Comparison of ENCODE assay signal across 24 cellular contexts in genomic region chr5:127006711-127007110, GRCh38. TPM values are rescaled to one million over a fixed set of nuclear protein-coding genes. Genes with fewer than 3 reads are reported as not detected.
DNase-seq lines count a peak whose midpoint lies in the region; ATAC-seq, FAIRE-seq and TF ChIP-seq lines count a peak whose summit lies in the region.
"Had no signal": no experiment of that assay in that cellular context is flagged by ENCODE, and none has a peak within 500 bp of the region (broad histone marks: within the 10 kb centered on the region; RNA-seq: fewer than 3 reads in every experiment).

No MANE protein-coding gene starts in this region.

- H3K27ac ChIP-seq in BLaER1 treated with 17β-estradiol and CSF1 and Interleukin-3, amounts not matched to agents 10 nM and 100 nM, result peak overlapping the region; percentile 4 to 77 (median 66); a peak in 20 of 22 replicates
- H3K27ac ChIP-seq in pancreas (no peak overlapping the region), spleen (no peak overlapping the region)
- H3K27ac ChIP-seq: upper lobe of left lung had no signal

- ATAC-seq in pancreas (no peak), HG02852 (IDR thresholded peaks at IDR 0.05; ENCODE audit: unreplicated experiment) (no peak)
- ATAC-seq: heart right ventricle; naive thymus-derived CD8-positive, alpha-beta T cell; Panc1 had no signal

- peak; percentile 32 for FAIRE-seq in pancreas (lab: Jason Lieb, UNC)
- FAIRE-seq: D721Med had no signal

- peak overlapping the region; percentile 19 to 75 (median 56); a peak in 18 of 22 replicates for H3K9ac ChIP-seq in BLaER1 treated with 17β-estradiol and CSF1 and Interleukin-3, amounts not matched to agents 10 nM and 100 nM
- peak overlapping the region; percentile 22 for H3K9ac ChIP-seq in adipocyte (ENCODE audit: low read length)

- no peak for TF ChIP-seq CTCF in pancreas (IDR thresholded peaks at IDR 0.05)
- no peak for TF ChIP-seq CTCF in spleen (IDR thresholded peaks at IDR 0.05 in 8 of 11, conservative IDR thresholded peaks at IDR 0.05 in 3 of 11)

- H3K4me2 ChIP-seq in BLaER1 treated with 17β-estradiol and CSF1 and Interleukin-3, amounts not matched to agents 10 nM and 100 nM, result peak overlapping the region; percentile 20 to 70 (median 64); a peak in 19 of 22 replicates

- no peak for TF ChIP-seq POLR2A in spleen (IDR thresholded peaks at IDR 0.05)

- H3K27me3 ChIP-seq in BLaER1 treated with 17β-estradiol and CSF1 and Interleukin-3, amounts not matched to agents 10 nM and 100 nM, result no peaks in the 10 kb centered on the region
- H3K27me3 ChIP-seq in adipocyte (replicated peaks; ENCODE audit: control insufficient read depth, insufficient read depth, low read length) (no peaks in the 10 kb centered on the region), pancreas (no peaks in the 10 kb centered on the region), spleen (replicated peaks in 1 of 7) (no peaks in the 10 kb centered on the region)
- H3K27me3 ChIP-seq: heart right ventricle, upper lobe of left lung had no signal

- intact Hi-C loops in pancreas (cut with DNase I) (no loop called here), spleen (cut with DNase I; ENCODE audit: low total_unique reads) (no loop called here)

- DNase-seq in adipocyte (ENCODE audit: low read depth) (peak; percentile 28), fibroblast of the conjunctiva (ENCODE audit: low read depth) (peak; percentile 13), pancreas (no peak), spleen (no peak), NCI-H748 treated with DMSO at 0.1 percent for 48 hours (lab: John Stamatoyannopoulos, UW) (no peak), HUDEP-2 (lab: John Stamatoyannopoulos, UW; ENCODE audit: unreplicated experiment in 76 of 76) (no peak)
- DNase-seq: activated CD4-positive, alpha-beta T cell treated with anti-CD3 and anti-CD28 coated beads, Interleukin-2, amount 10 ng/mL, durations not matched to agents 7 days and 5 days; activated gamma-delta T cell treated with Interleukin-2 at 50 U/mL for 16 hours; activated T-cell treated with anti-CD3 and anti-CD28 coated beads, Interleukin-2, amount 50 U/mL, for 24 hours; heart right ventricle; naive thymus-derived CD8-positive, alpha-beta T cell; NCI-H1092; NCI-H187; NCI-H524; occipital lobe; retina; SHP77; SW 1271; T-helper 9 cell; upper lobe of left lung had no signal

- 79 to 84% methylated on average over 5 of the region's 5 CpGs for WGBS in pancreas, 2 donors
- 35 to 47% (median 37%) methylated on average over 5 of the region's 5 CpGs for WGBS in spleen, 5 donors

- H3K4me1 ChIP-seq in BLaER1 treated with 17β-estradiol and CSF1 and Interleukin-3, amounts not matched to agents 10 nM and 100 nM, result peaks cover 14 to 87% (median 41%) of the 10 kb centered on the region in 10 experiments
- H3K4me1 ChIP-seq in adipocyte (ENCODE audit: control insufficient read depth, insufficient read depth, low read length), result peaks cover 25% of the 10 kb centered on the region
- peaks cover 0 to 7% (median 4%) of the 10 kb centered on the region in 3 donors for H3K4me1 ChIP-seq in pancreas
- H3K4me1 ChIP-seq in spleen, result peaks cover 0 to 40% (median 5%) of the 10 kb centered on the region in 6 donors
- H3K4me1 ChIP-seq: upper lobe of left lung had no signal

- no peaks in the 10 kb centered on the region for H4K20me1 ChIP-seq in BLaER1 treated with 17β-estradiol and CSF1 and Interleukin-3, amounts not matched to agents 10 nM and 100 nM

- peaks cover 0 to 52% (median 44%) of the 10 kb centered on the region in 11 experiments; a peak in 19 of 22 replicates for H3K9me3 ChIP-seq in BLaER1 treated with 17β-estradiol and CSF1 and Interleukin-3, amounts not matched to agents 10 nM and 100 nM (replicated peaks in 1 of 11)
- H3K9me3 ChIP-seq in adipocyte (ENCODE audit: control insufficient read depth, low read length) (no peaks in the 10 kb centered on the region), pancreas (no peaks in the 10 kb centered on the region), spleen (no peaks in the 10 kb centered on the region)
- H3K9me3 ChIP-seq: heart right ventricle, upper lobe of left lung had no signal

- peaks cover 0 to 32% (median 9%) of the 10 kb centered on the region in 11 experiments; a peak in 11 of 22 replicates for H3K36me3 ChIP-seq in BLaER1 treated with 17β-estradiol and CSF1 and Interleukin-3, amounts not matched to agents 10 nM and 100 nM
- no peaks in the 10 kb centered on the region for H3K36me3 ChIP-seq in adipocyte (ENCODE audit: control insufficient read depth, insufficient read depth, low read length, severe bottlenecking)
- no peaks in the 10 kb centered on the region for H3K36me3 ChIP-seq in pancreas
- no peaks in the 10 kb centered on the region for H3K36me3 ChIP-seq in spleen
- H3K36me3 ChIP-seq: heart right ventricle, upper lobe of left lung had no signal

- peak overlapping the region in 5 of 10 experiments; percentile 3 to 33 (median 21); a peak in 4 of 20 replicates for H3K4me3 ChIP-seq in BLaER1 treated with 17β-estradiol and CSF1 and Interleukin-3, amounts not matched to agents 10 nM and 100 nM
- H3K4me3 ChIP-seq in adipocyte (ENCODE audit: low read length) (peak overlapping the region; percentile 43), pancreas (no peak overlapping the region), spleen (no peak overlapping the region)
- H3K4me3 ChIP-seq: heart right ventricle, upper lobe of left lung had no signal

RNA-seq across cellular contexts. Expression of gene MARCHF3, which starts 23.6 kb away (rescaled TPM):
- 1 to 10 TPM; 3.3 to 7.5 (median 3.9) TPM for total RNA-seq in pancreas
- polyA plus RNA-seq in pancreas, result 1 to 10 TPM; 2.8 to 4.9 TPM
- total RNA-seq in spleen, result 10 to 100 TPM in 6 of 7 donors, 1 to 10 TPM in 1; 8.7 to 14.8 (median 12.7) TPM
- 1 to 10 TPM; 2.3 to 4.9 (median 2.6) TPM for polyA plus RNA-seq in spleen

Comparison
In these comparisons a context has a peak if more than half of its experiments do, and no peak if none do; other contexts are left out.
1. H3K27ac ChIP-seq: peak in BLaER1 treated with 17β-estradiol and CSF1 and Interleukin-3, amounts not matched to agents 10 nM and 100 nM (11 of 11); none in pancreas (0 of 4) and spleen (0 of 8).
2. DNase-seq: peak in adipocyte (single experiment) and fibroblast of the conjunctiva (single experiment); none in pancreas (0 of 6), spleen (single experiment), NCI-H748 treated with DMSO at 0.1 percent for 48 hours (single experiment) and HUDEP-2 (0 of 76).